20 cellular contexts compared by ENCODE assay signal in genomic region chr2:65045651-65046050, GRCh38. TPM values are rescaled to one million over a fixed set of nuclear protein-coding genes. Genes with fewer than 3 reads are reported as not detected.
A peak's percentile ranks its signal among the peaks of the same experiment; 100 is the strongest.
DNase-seq lines count a peak whose midpoint lies in the region; FAIRE-seq and TF ChIP-seq lines count a peak whose summit lies in the region.
"Had no signal": no experiment of that assay in that cellular context is flagged by ENCODE, and none has a peak within 500 bp of the region (broad histone marks: within the 10 kb centered on the region; RNA-seq: fewer than 3 reads in every experiment).

No MANE protein-coding gene starts in this region.

- H3K9ac ChIP-seq in astrocyte (ENCODE audit: low read length): no peak overlapping the region

- TF ChIP-seq CTCF in astrocyte (IDR thresholded peaks at IDR 0.05; ENCODE audit: insufficient read depth, low read depth, low read length) (no peak), RWPE1 (conservative IDR thresholded peaks at IDR 0.05; ENCODE audit: low read depth) (no peak)

- H3K9me3 ChIP-seq in astrocyte (ENCODE audit: insufficient read depth, low read depth, low read length): no peaks in the 10 kb centered on the region
- H3K9me3 ChIP-seq: colonic mucosa, esophagus muscularis mucosa had no signal

- H3K4me3 ChIP-seq in astrocyte (ENCODE audit: insufficient read depth, low read depth, low read length): no peak overlapping the region
- H3K4me3 ChIP-seq: colonic mucosa, esophagus muscularis mucosa had no signal

- CTCF ChIA-PET in RWPE1 (lab: Yijun Ruan, JAX): interaction anchor here (0.6 kb wide), 1 partner anchor 23 kb away, joined by 3 read pairs; no protein-coding TSS in a partner anchor

- H3K4me2 ChIP-seq in astrocyte (ENCODE audit: low read length): peak overlapping the region; percentile 4

- H3K9me3 Mint-ChIP-seq in astrocyte (ENCODE audit: unreplicated experiment): peaks cover 9% of the 10 kb centered on the region

- H3K36me3 ChIP-seq in astrocyte (ENCODE audit: insufficient read depth, low read length): no peaks in the 10 kb centered on the region
- H3K36me3 ChIP-seq: colonic mucosa, esophagus muscularis mucosa had no signal

- no peak overlapping the region for H2AFZ ChIP-seq in astrocyte (ENCODE audit: low read depth, low read length)

- H4K20me1 ChIP-seq in astrocyte (ENCODE audit: insufficient read depth, low read length): no peaks in the 10 kb centered on the region

- H3K79me2 ChIP-seq in astrocyte (ENCODE audit: insufficient read depth, low read length): no peaks in the 10 kb centered on the region

- H3K36me3 Mint-ChIP-seq in astrocyte (ENCODE audit: low read depth, unreplicated experiment): peaks cover 8% of the 10 kb centered on the region

- H3K4me1 ChIP-seq in astrocyte (ENCODE audit: insufficient read depth, low read length): peaks cover 5% of the 10 kb centered on the region
- H3K4me1 ChIP-seq: colonic mucosa, esophagus muscularis mucosa had no signal

- H3K4me3 Mint-ChIP-seq in astrocyte (ENCODE audit: unreplicated experiment): no peak overlapping the region
- H3K4me3 Mint-ChIP-seq: CD8-positive, alpha-beta T cell; memory B cell had no signal

- POLR2A ChIA-PET in RWPE1 (lab: Yijun Ruan, JAX; ENCODE audit: low non-redundant PET): no interaction called here

- H3K27me3 Mint-ChIP-seq in astrocyte (ENCODE audit: low read depth, unreplicated experiment): no peaks in the 10 kb centered on the region
- H3K27me3 Mint-ChIP-seq: memory B cell had no signal

- in situ Hi-C loops in ACHN (cut with HindIII; ENCODE audit: low pct_ligation_motif_present, low pct_unique_long_range_greater_than_20kb, low sequenced_read_pairs): loop anchor here (25.0 kb wide), 1 partner anchor 108 kb away; no protein-coding TSS in a partner anchor

- H3K27ac ChIP-seq in astrocyte (ENCODE audit: low read depth, low read length): no peak overlapping the region
- H3K27ac ChIP-seq in RWPE1: no peak overlapping the region
- H3K27ac ChIP-seq: colonic mucosa, esophagus muscularis mucosa had no signal

- peak; percentile 65 for DNase-seq in ACHN
- peak; percentile 35 for DNase-seq in LHCN-M2 (ENCODE audit: low read depth)
- peak; percentile 36 for DNase-seq in astrocyte (ENCODE audit: low read depth)
- peak; percentile 52 for DNase-seq in iPS-NIHi7 (ENCODE audit: extremely low spot score)
- no peak for DNase-seq in stimulated activated CD4-positive, alpha-beta T cell treated with anti-CD3 and anti-CD28 coated beads, Interleukin-2, amount 100 ng/mL, for 24 hours
- DNase-seq in mucosa of gallbladder (ENCODE audit: low spot score): no peak
- DNase-seq in GDM1 (lab: John Stamatoyannopoulos, UW): no peak
- DNase-seq in RWPE1 (ENCODE audit: low spot score): no peak
- DNase-seq: activated CD4-positive, alpha-beta T cell treated with anti-CD3 and anti-CD28 coated beads for 48 hours; CD8-positive, alpha-beta T cell; colonic mucosa; GF-D8; KBM-7; NCI-H1694; NCI-H524 treated with DMSO at 0.1 percent for 48 hours; stimulated activated naive CD8-positive, alpha-beta T cell treated with anti-CD3 and anti-CD28 coated beads, Interleukin-15, Interleukin-2, amounts not matched to agents 100 U/mL and 50 U/mL, for 24 hours had no signal

- FAIRE-seq in astrocyte (lab: Jason Lieb, UNC): no peak
- FAIRE-seq: A204.1, urothelium cell line had no signal

- H3K27ac Mint-ChIP-seq in astrocyte (ENCODE audit: unreplicated experiment): no peak overlapping the region
- H3K27ac Mint-ChIP-seq: CD8-positive, alpha-beta T cell; memory B cell had no signal

- H3K27me3 ChIP-seq in astrocyte (ENCODE audit: insufficient read depth, low read length): no peaks in the 10 kb centered on the region
- H3K27me3 ChIP-seq: colonic mucosa, esophagus muscularis mucosa had no signal

- H3K4me1 Mint-ChIP-seq in astrocyte (ENCODE audit: low read depth, unreplicated experiment): peaks cover 16% of the 10 kb centered on the region

RNA-seq across cellular contexts. Expression of gene CEP68, which starts 10.6 kb away (rescaled TPM):
- total RNA-seq in LHCN-M2 (2014; rRNA removed) (8.4 and 10.3 TPM in 2 replicates), astrocyte (6.9 and 8.1 TPM in 2 replicates), mucosa of gallbladder (21.7 TPM)
- polyA plus RNA-seq in LHCN-M2 (2012): 4.1 TPM

RNA-seq across cellular contexts. Expression of gene SLC1A4, which starts 56.5 kb away (rescaled TPM):
- total RNA-seq in LHCN-M2 (2014; rRNA removed): 2.8 and 4.0 TPM in 2 replicates
- polyA plus RNA-seq in LHCN-M2 (2012): 6.0 TPM
- total RNA-seq in astrocyte: 45.9 and 48.9 TPM in 2 replicates
- 14.3 TPM for total RNA-seq in mucosa of gallbladder

Comparison
In these comparisons a context has a peak if more than half of its experiments do, and no peak if none do; other contexts are left out.
1. DNase-seq: peak in ACHN (single experiment), LHCN-M2 (single experiment), astrocyte (single experiment) and iPS-NIHi7 (single experiment); none in stimulated activated CD4-positive, alpha-beta T cell treated with anti-CD3 and anti-CD28 coated beads, Interleukin-2, amount 100 ng/mL, for 24 hours (0 of 2), mucosa of gallbladder (single experiment), GDM1 (single experiment) and RWPE1 (single experiment).